ENCODE assay signal across 1 cellular context in the genomic region with DNA sequence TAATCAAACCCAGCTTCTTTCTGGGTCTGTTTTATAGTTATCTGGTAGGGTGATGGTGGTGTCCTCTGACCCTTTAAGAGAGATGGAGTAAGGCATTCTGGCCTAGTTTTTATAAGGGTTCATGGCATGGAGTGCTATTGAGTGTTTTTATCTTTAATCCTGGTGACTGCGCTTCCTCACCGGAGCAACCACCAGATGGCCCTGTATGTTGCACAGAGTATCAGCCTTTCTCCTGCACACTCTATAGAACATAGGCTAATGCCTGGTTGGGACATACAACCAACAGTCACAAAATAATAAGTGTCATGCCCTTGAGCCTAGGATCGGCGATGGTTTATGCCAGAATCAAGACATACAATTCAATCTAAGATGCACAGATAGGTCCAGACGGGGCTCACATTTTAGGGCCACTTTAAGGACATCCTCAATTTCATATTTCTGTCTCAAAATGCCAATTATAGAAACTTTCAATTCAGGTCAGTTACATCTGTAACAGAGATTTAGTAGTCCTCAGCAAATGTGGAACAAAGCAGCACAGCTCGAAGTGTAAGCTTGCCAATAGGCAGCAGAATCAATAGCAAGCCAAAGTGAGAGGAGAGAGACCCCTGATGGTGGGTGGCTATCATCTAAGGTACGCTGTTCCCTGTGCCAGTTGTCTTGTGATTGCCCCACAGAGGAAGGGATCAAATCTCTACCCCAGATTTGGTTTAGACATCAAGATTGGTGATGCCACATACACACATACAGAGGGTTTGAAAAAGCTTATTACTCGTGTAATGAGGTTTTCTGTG.
TF ChIP-seq lines count a peak whose summit lies in the region.

No MANE protein-coding gene starts in this region.

TF ChIP-seq in IMR-90, 13 proteins besides CTCF, POLR2A, EP300 and RAD21:
- TF ChIP-seq BHLHE40 (IDR thresholded peaks at IDR 0.05; ENCODE audit: low read depth, low read length) = no peak
- no peak for TF ChIP-seq CEBPB (IDR thresholded peaks at IDR 0.05; ENCODE audit: low read depth, low read length)
- no peak for TF ChIP-seq CHD1 (IDR thresholded peaks at IDR 0.05; ENCODE audit: low read depth, low read length)
- no peak for TF ChIP-seq MAFK (IDR thresholded peaks at IDR 0.05; ENCODE audit: low read depth, low read length)
- TF ChIP-seq SMC3 (IDR thresholded peaks at IDR 0.05; ENCODE audit: low read depth, low read length) = no peak
- TF ChIP-seq RCOR1 (IDR thresholded peaks at IDR 0.05; ENCODE audit: insufficient replicate concordance, low read length) = no peak
- TF ChIP-seq USF2 (IDR thresholded peaks at IDR 0.05; ENCODE audit: low read depth, low read length) = no peak
- no peak for TF ChIP-seq NFE2L2 (IDR thresholded peaks at IDR 0.05; ENCODE audit: low read depth, low read length)
- TF ChIP-seq MAZ (IDR thresholded peaks at IDR 0.05; ENCODE audit: borderline replicate concordance, low read depth, low read length) = no peak
- no peak for TF ChIP-seq MXI1 (IDR thresholded peaks at IDR 0.05; ENCODE audit: borderline replicate concordance, low read depth, low read length)
- TF ChIP-seq, protein P1, sequence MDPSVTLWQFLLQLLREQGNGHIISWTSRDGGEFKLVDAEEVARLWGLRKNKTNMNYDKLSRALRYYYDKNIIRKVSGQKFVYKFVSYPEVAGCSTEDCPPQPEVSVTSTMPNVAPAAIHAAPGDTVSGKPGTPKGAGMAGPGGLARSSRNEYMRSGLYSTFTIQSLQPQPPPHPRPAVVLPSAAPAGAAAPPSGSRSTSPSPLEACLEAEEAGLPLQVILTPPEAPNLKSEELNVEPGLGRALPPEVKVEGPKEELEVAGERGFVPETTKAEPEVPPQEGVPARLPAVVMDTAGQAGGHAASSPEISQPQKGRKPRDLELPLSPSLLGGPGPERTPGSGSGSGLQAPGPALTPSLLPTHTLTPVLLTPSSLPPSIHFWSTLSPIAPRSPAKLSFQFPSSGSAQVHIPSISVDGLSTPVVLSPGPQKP (IDR thresholded peaks at IDR 0.05; ENCODE audit: borderline replicate concordance, low read depth, low read length) = no peak
- TF ChIP-seq RFX5 (IDR thresholded peaks at IDR 0.05; ENCODE audit: low read depth, low read length) = no peak
- TF ChIP-seq FOS (IDR thresholded peaks at IDR 0.05; ENCODE audit: low read depth, low read length) = no peak
